10 cellular contexts compared by ENCODE assay signal in genomic region chr1:244460195-244460594, GRCh38. TPM values are rescaled to one million over a fixed set of nuclear protein-coding genes. Genes with fewer than 3 reads are reported as not detected.
A peak's percentile ranks its signal among the peaks of the same experiment; 100 is the strongest.
DNase-seq lines count a peak whose midpoint lies in the region; ATAC-seq and TF ChIP-seq lines count a peak whose summit lies in the region.
"Had no signal": no experiment of that assay in that cellular context is flagged by ENCODE, and none has a peak within 500 bp of the region (broad histone marks: within the 10 kb centered on the region; RNA-seq: fewer than 3 reads in every experiment).

No MANE protein-coding gene starts in this region.

- H3K9me3 Mint-ChIP-seq in type B pancreatic cell: peaks cover 5% of the 10 kb centered on the region

- H3K4me1 Mint-ChIP-seq in T-helper 17 cell (peaks cover 2% of the 10 kb centered on the region), type B pancreatic cell (ENCODE audit: unreplicated experiment) (peaks cover 5% of the 10 kb centered on the region)

- H3K9me3 ChIP-seq in T-helper 17 cell (ENCODE audit: control insufficient read depth, low read length, poor library complexity, severe bottlenecking): no peaks in the 10 kb centered on the region

- H3K27me3 Mint-ChIP-seq in T-helper 17 cell: no peaks in the 10 kb centered on the region
- no peaks in the 10 kb centered on the region for H3K27me3 Mint-ChIP-seq in type B pancreatic cell

- peak overlapping the region in 5 of 59 donors; percentile 69 to 79 (median 78) for H3K4me3 ChIP-seq in dorsolateral prefrontal cortex

- H3K27ac Mint-ChIP-seq in T-helper 17 cell: no peak overlapping the region
- H3K27ac Mint-ChIP-seq in type B pancreatic cell: peak overlapping the region; percentile 50

- H3K27me3 ChIP-seq in dorsolateral prefrontal cortex: no peaks in the 10 kb centered on the region

- DNase-seq in left cardiac atrium: peak; percentile 38
- no peak for DNase-seq in cardiac septum (ENCODE audit: low spot score)
- DNase-seq in T-helper 17 cell: no peak
- DNase-seq in epithelial cell of prostate (ENCODE audit: low read depth, low spot score): no peak
- DNase-seq in type B pancreatic cell (ENCODE audit: extremely low spot score, unreplicated experiment): no peak
- DNase-seq in dorsolateral prefrontal cortex: no peak
- DNase-seq: cerebellar nuclear complex, DMS 273 treated with DMSO at 0.1 percent for 48 hours had no signal

- intact Hi-C loops in left cardiac atrium (cut with DNase I): no loop called here
- intact Hi-C loops in cardiac septum (cut with DNase I): loop anchor here (10.0 kb wide), 1 partner anchor 375 kb away; the partner anchor contains the start of gene COX20
- intact Hi-C loops in dorsolateral prefrontal cortex (cut with DNase I): no loop called here

- no peak for TF ChIP-seq CTCF in type B pancreatic cell (conservative IDR thresholded peaks at IDR 0.05)
- no peak for TF ChIP-seq CTCF in dorsolateral prefrontal cortex (IDR thresholded peaks at IDR 0.05 in 54 of 56, conservative IDR thresholded peaks at IDR 0.05 in 2 of 56; ENCODE audit: low read depth in 1 of 56, partially characterized antibody in 56 of 56)

- peak overlapping the region; percentile 1 for H3K4me3 Mint-ChIP-seq in T-helper 17 cell
- H3K4me3 Mint-ChIP-seq in type B pancreatic cell: peak overlapping the region; percentile 69

- H3K36me3 Mint-ChIP-seq in T-helper 17 cell (ENCODE audit: low read depth): no peaks in the 10 kb centered on the region
- H3K36me3 Mint-ChIP-seq in type B pancreatic cell: peaks cover 4% of the 10 kb centered on the region

- no peak for ATAC-seq in left cardiac atrium
- ATAC-seq in T-helper 17 cell: no peak
- ATAC-seq in GM21423 (IDR thresholded peaks at IDR 0.05; ENCODE audit: unreplicated experiment): no peak
- ATAC-seq in GM18861 (IDR thresholded peaks at IDR 0.05; ENCODE audit: unreplicated experiment): no peak

- H3K27ac ChIP-seq in epithelial cell of prostate (peak overlapping the region; percentile 57), dorsolateral prefrontal cortex (peak overlapping the region in 11 of 59 donors; percentile 66 to 93 (median 89))

RNA-seq across cellular contexts. Expression of gene CATSPERE, which starts 0.9 kb away (rescaled TPM):
- under 1 TPM; 0.59 to 0.71 TPM for total RNA-seq in left cardiac atrium
- total RNA-seq in cardiac septum: 0.38 TPM
- under 1 TPM; 0.18 to 0.47 TPM for total RNA-seq in T-helper 17 cell
- 0.50 and 1.1 TPM in 2 replicates for total RNA-seq in type B pancreatic cell (ENCODE audit: low replicate concordance)
- 1 to 10 TPM; 1.5 to 7.7 (median 4.0) TPM for total RNA-seq in dorsolateral prefrontal cortex

RNA-seq across cellular contexts. Expression of gene ADSS2, which starts 8.5 kb away (rescaled TPM):
- 10 to 100 TPM in 1 of 2 donors, 1 to 10 TPM in 1; 8.5 to 16.5 TPM for total RNA-seq in left cardiac atrium
- 8.6 TPM for total RNA-seq in cardiac septum
- 10 to 100 TPM; 44.6 to 48.1 TPM for total RNA-seq in T-helper 17 cell
- 33.3 and 38.7 TPM in 2 replicates for total RNA-seq in type B pancreatic cell (ENCODE audit: low replicate concordance)
- total RNA-seq in dorsolateral prefrontal cortex: 10 to 100 TPM; 25.2 to 78.9 (median 51.3) TPM
